15 cellular contexts compared by ENCODE assay signal in genomic region chr1:56438901-56439551, GRCh38.
DNase-seq lines count a peak whose midpoint lies in the region; ATAC-seq and TF ChIP-seq lines count a peak whose summit lies in the region.
"Had no signal": no experiment of that assay in that cellular context is flagged by ENCODE, and none has a peak within 500 bp of the region (broad histone marks: within the 10 kb centered on the region; RNA-seq: fewer than 3 reads in every experiment).

No MANE protein-coding gene starts in this region.

- no peaks in the 10 kb centered on the region for H3K79me2 ChIP-seq in mesendoderm (ENCODE audit: control insufficient read depth, insufficient read depth, low read length)

- no peak for TF ChIP-seq EP300 in tibial nerve (IDR thresholded peaks at IDR 0.05)

- no peak overlapping the region for H3K9ac ChIP-seq in mesendoderm (ENCODE audit: low read length)

- no peak for TF ChIP-seq POLR2A in tibial nerve (IDR thresholded peaks at IDR 0.05)

- H3K4me3 ChIP-seq in mesendoderm (ENCODE audit: low read length) (no peak overlapping the region), tibial nerve (no peak overlapping the region), mucosa of descending colon (no peak overlapping the region)
- H3K4me3 ChIP-seq: SJSA1 had no signal

- intact Hi-C loops in Right ventricle myocardium inferior (cut with DNase I): loop anchor here (5.0 kb wide), 2 partner anchors 62 to 68 kb away; no protein-coding TSS in a partner anchor
- intact Hi-C loops in cardiac septum (cut with DNase I): loop anchor here (5.0 kb wide), 1 partner anchor 68 kb away; no protein-coding TSS in a partner anchor
- intact Hi-C loops in left cardiac atrium (cut with DNase I): no loop called here
- intact Hi-C loops in mucosa of descending colon (cut with DNase I, micrococcal nuclease): no loop called here

- no peak overlapping the region for H3K4ac ChIP-seq in mesendoderm (ENCODE audit: low read depth, low read length)

- no peak overlapping the region for H2BK120ac ChIP-seq in mesendoderm (ENCODE audit: low read depth, low read length)

- no peak overlapping the region for H3K56ac ChIP-seq in mesendoderm (ENCODE audit: low read length)

- no peak overlapping the region for H2BK5ac ChIP-seq in mesendoderm (ENCODE audit: low read length)

- no peak overlapping the region for H4K8ac ChIP-seq in mesendoderm (ENCODE audit: low read depth, low read length)

- H3K9me3 ChIP-seq in tibial nerve (no peaks in the 10 kb centered on the region), mucosa of descending colon (no peaks in the 10 kb centered on the region)
- H3K9me3 ChIP-seq: SJSA1 had no signal

- H2BK15ac ChIP-seq in mesendoderm (replicated peaks; ENCODE audit: low read depth): no peak overlapping the region

- no peak overlapping the region for H3K27ac ChIP-seq in mesendoderm (ENCODE audit: low read depth, low read length)
- peak overlapping the region in 3 of 4 donors; percentile 36 to 77 (median 76) for H3K27ac ChIP-seq in tibial nerve
- H3K27ac ChIP-seq: SJSA1 had no signal

- H3K4me2 ChIP-seq in mesendoderm (ENCODE audit: low read length): no peak overlapping the region

- peak overlapping the region; percentile 66 for H2AK5ac ChIP-seq in mesendoderm (ENCODE audit: low read length)

- WGBS in mesendoderm (ENCODE audit: extremely low coverage, insufficient coverage, low lambda C conversion rate): no CpG with 5 or more reads among the region's 4 CpGs
- WGBS in tibial nerve, 2 donors: 96 to 97% methylated on average over 4 of the region's 4 CpGs

- H3K36me3 ChIP-seq in mesendoderm (ENCODE audit: control insufficient read depth, insufficient read depth, low read length) (no peaks in the 10 kb centered on the region), tibial nerve (no peaks in the 10 kb centered on the region), mucosa of descending colon (ENCODE audit: low read depth) (no peaks in the 10 kb centered on the region)
- H3K36me3 ChIP-seq: SJSA1 had no signal

- H3K4me1 ChIP-seq in mesendoderm (ENCODE audit: control insufficient read depth, low read depth, low read length) (peaks cover 26% of the 10 kb centered on the region), tibial nerve (peaks cover 0 to 57% (median 7%) of the 10 kb centered on the region in 4 donors), mucosa of descending colon (ENCODE audit: low read depth) (no peaks in the 10 kb centered on the region)

- peak; percentile 81 for ATAC-seq in Right ventricle myocardium inferior
- peak; percentile 33 to 54 for ATAC-seq in left cardiac atrium
- no peak for ATAC-seq in mucosa of descending colon

- H3K23ac ChIP-seq in mesendoderm (ENCODE audit: low read length): no peak overlapping the region

- no peak for DNase-seq in Right ventricle myocardium inferior (ENCODE audit: missing footprints)
- DNase-seq in cardiac septum (ENCODE audit: low spot score): no peak
- DNase-seq in left cardiac atrium: no peak
- no peak for DNase-seq in mesendoderm
- no peak for DNase-seq in tibial nerve (ENCODE audit: low spot score in 2 of 2)
- DNase-seq in mucosa of descending colon: no peak
- DNase-seq in activated CD4-positive, CD25-positive, alpha-beta regulatory T cell treated with anti-CD3 and anti-CD28 coated beads, Interleukin-2, amount 50 U/mL, for 72 hours: no peak
- no peak for DNase-seq in NOMO-1 (lab: John Stamatoyannopoulos, UW; ENCODE audit: unreplicated experiment in 2 of 2)
- DNase-seq: CD4-positive, alpha-beta memory T cell; DND-41; HFFc6; NCI-H1092 treated with DMSO at 0.1 percent for 48 hours; NCI-H1694; NCI-H446 had no signal

- no peak overlapping the region for H4K5ac ChIP-seq in mesendoderm (ENCODE audit: low read length)

- no peaks in the 10 kb centered on the region for H3K79me1 ChIP-seq in mesendoderm (ENCODE audit: low read length)

- H3K18ac ChIP-seq in mesendoderm (ENCODE audit: low read length): no peak overlapping the region

- TF ChIP-seq CTCF in tibial nerve (IDR thresholded peaks at IDR 0.05): no peak
- TF ChIP-seq CTCF in mucosa of descending colon (IDR thresholded peaks at IDR 0.05): no peak

- H3K27me3 ChIP-seq in mesendoderm (ENCODE audit: insufficient read depth, low read length, poor library complexity): no peaks in the 10 kb centered on the region
- H3K27me3 ChIP-seq in tibial nerve: no peaks in the 10 kb centered on the region
- H3K27me3 ChIP-seq: SJSA1 had no signal

Comparison
In these comparisons a context has a peak if more than half of its experiments do, and no peak if none do; other contexts are left out.
1. intact Hi-C loops: an anchor here in Right ventricle myocardium inferior (5.0 kb wide) and cardiac septum (5.0 kb wide); none called in left cardiac atrium and mucosa of descending colon.